1 cellular context compared by ENCODE assay signal in genomic region chr1:113913887-113914664, GRCh38.
TF ChIP-seq lines count a peak whose summit lies in the region.

No MANE protein-coding gene starts in this region.

TF ChIP-seq in K562, 482 proteins besides CTCF, POLR2A, EP300 and RAD21 (continued from another document and continues in another):
- TF ChIP-seq ZNF184 (CRISPR knock-in tag; IDR thresholded peaks at IDR 0.05) (no peak), KLF6 (CRISPR knock-in tag; IDR thresholded peaks at IDR 0.05; ENCODE audit: borderline replicate concordance) (no peak), GTF2A2 (tag; IDR thresholded peaks at IDR 0.05) (no peak), HIVEP1 (CRISPR knock-in tag; IDR thresholded peaks at IDR 0.05) (no peak), NR3C1 (CRISPR knock-in tag; IDR thresholded peaks at IDR 0.05) (no peak), ZNF263 (CRISPR knock-in tag; IDR thresholded peaks at IDR 0.05; ENCODE audit: borderline replicate concordance) (no peak), TRIM25 (IDR thresholded peaks at IDR 0.05; ENCODE audit: borderline replicate concordance) (peak; percentile 26; the same call in 1 of the 2 replicates), CSDE1 (IDR thresholded peaks at IDR 0.05) (peak in 1 of 2 experiments; percentile 29; a peak in 1 of 4 replicates), MEF2A (IDR thresholded peaks at IDR 0.05; ENCODE audit: control insufficient read depth, low read depth, low read length) (no peak), PHB (CRISPR knock-in tag; IDR thresholded peaks at IDR 0.05) (no peak), TAF15 (IDR thresholded peaks at IDR 0.05; ENCODE audit: low read depth, low read length) (no peak), FOXO4 (CRISPR knock-in tag; IDR thresholded peaks at IDR 0.05) (no peak), POLR2AphosphoS5 (IDR thresholded peaks at IDR 0.05; ENCODE audit: control insufficient read depth, insufficient read depth, low read depth, low read length) (peak; percentile 100), FOXK2 (conservative IDR thresholded peaks at IDR 0.05 in 1 of 2, IDR thresholded peaks at IDR 0.05 in 1 of 2; ENCODE audit: low read depth in 2 of 2) (peak; percentile 90 to 91), KDM4B (IDR thresholded peaks at IDR 0.05; ENCODE audit: borderline replicate concordance in 2 of 2, low read depth in 1 of 2) (no peak), MCM7 (IDR thresholded peaks at IDR 0.05) (no peak), HCFC1 (IDR thresholded peaks at IDR 0.05; ENCODE audit: low read depth, low read length) (no peak; the same call in 1 of the 2 replicates), PREB (CRISPR knock-in tag; IDR thresholded peaks at IDR 0.05) (no peak), BRF1 (IDR thresholded peaks at IDR 0.05; ENCODE audit: borderline replicate concordance, extremely low read depth, insufficient read length) (no peak), ZKSCAN8 (CRISPR knock-in tag; IDR thresholded peaks at IDR 0.05) (peak; percentile 77; the same call in 1 of the 2 replicates), CBX3 (IDR thresholded peaks at IDR 0.05; ENCODE audit: borderline replicate concordance in 1 of 2, low read length in 2 of 2) (peak in 1 of 2 experiments; percentile 93; a peak in 2 of 3 replicates), TCF7 (IDR thresholded peaks at IDR 0.05; ENCODE audit: borderline replicate concordance) (peak; percentile 87; the same call in 1 of the 2 replicates), SIN3A (IDR thresholded peaks at IDR 0.05; ENCODE audit: borderline replicate concordance in 2 of 2, control insufficient read depth in 1 of 2, low read depth in 2 of 2, low read length in 2 of 2) (no peak), RB1 (IDR thresholded peaks at IDR 0.05; ENCODE audit: low read depth) (peak; percentile 69; the same call in 1 of the 2 replicates), MXI1 (IDR thresholded peaks at IDR 0.05; ENCODE audit: low read depth, low read length) (peak; percentile 76; the same call in 1 of the 2 replicates), THAP12 (CRISPR knock-in tag; IDR thresholded peaks at IDR 0.05) (no peak), CHCHD3 (CRISPR knock-in tag; IDR thresholded peaks at IDR 0.05) (no peak), ZNF408 (CRISPR knock-in tag; IDR thresholded peaks at IDR 0.05; ENCODE audit: low read depth) (no peak), NONO (IDR thresholded peaks at IDR 0.05; ENCODE audit: low read depth in 2 of 2, low read length in 1 of 2) (peak in 1 of 2 experiments; percentile 89; a peak in 2 of 4 replicates), ZBTB43 (CRISPR knock-in tag; IDR thresholded peaks at IDR 0.05) (no peak), MCM5 (IDR thresholded peaks at IDR 0.05; ENCODE audit: low read depth) (no peak), CXXC5 (CRISPR knock-in tag; IDR thresholded peaks at IDR 0.05) (peak; percentile 100), ZNF280A (IDR thresholded peaks at IDR 0.05; ENCODE audit: low read depth, partially characterized antibody) (no peak), NCOA1 (IDR thresholded peaks at IDR 0.05; ENCODE audit: low read depth) (peak; percentile 92)
- TF ChIP-seq, protein P1, sequence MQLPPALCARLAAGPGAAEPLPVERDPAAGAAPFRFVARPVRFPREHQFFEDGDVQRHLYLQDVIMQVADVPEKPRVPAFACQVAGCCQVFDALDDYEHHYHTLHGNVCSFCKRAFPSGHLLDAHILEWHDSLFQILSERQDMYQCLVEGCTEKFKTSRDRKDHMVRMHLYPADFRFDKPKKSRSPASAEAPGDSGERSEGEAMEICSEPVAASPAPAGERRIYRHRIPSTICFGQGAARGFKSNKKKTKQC (CRISPR knock-in tag; IDR thresholded peaks at IDR 0.05): no peak
- TF ChIP-seq, protein P2, sequence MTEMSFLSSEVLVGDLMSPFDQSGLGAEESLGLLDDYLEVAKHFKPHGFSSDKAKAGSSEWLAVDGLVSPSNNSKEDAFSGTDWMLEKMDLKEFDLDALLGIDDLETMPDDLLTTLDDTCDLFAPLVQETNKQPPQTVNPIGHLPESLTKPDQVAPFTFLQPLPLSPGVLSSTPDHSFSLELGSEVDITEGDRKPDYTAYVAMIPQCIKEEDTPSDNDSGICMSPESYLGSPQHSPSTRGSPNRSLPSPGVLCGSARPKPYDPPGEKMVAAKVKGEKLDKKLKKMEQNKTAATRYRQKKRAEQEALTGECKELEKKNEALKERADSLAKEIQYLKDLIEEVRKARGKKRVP (CRISPR knock-in tag; IDR thresholded peaks at IDR 0.05): peak; percentile 53; the same call in 1 of the 2 replicates
- TF ChIP-seq, protein P3, sequence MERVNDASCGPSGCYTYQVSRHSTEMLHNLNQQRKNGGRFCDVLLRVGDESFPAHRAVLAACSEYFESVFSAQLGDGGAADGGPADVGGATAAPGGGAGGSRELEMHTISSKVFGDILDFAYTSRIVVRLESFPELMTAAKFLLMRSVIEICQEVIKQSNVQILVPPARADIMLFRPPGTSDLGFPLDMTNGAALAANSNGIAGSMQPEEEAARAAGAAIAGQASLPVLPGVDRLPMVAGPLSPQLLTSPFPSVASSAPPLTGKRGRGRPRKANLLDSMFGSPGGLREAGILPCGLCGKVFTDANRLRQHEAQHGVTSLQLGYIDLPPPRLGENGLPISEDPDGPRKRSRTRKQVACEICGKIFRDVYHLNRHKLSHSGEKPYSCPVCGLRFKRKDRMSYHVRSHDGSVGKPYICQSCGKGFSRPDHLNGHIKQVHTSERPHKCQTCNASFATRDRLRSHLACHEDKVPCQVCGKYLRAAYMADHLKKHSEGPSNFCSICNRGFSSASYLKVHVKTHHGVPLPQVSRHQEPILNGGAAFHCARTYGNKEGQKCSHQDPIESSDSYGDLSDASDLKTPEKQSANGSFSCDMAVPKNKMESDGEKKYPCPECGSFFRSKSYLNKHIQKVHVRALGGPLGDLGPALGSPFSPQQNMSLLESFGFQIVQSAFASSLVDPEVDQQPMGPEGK (CRISPR knock-in tag; IDR thresholded peaks at IDR 0.05; ENCODE audit: borderline replicate concordance): no peak
- TF ChIP-seq, protein P4, sequence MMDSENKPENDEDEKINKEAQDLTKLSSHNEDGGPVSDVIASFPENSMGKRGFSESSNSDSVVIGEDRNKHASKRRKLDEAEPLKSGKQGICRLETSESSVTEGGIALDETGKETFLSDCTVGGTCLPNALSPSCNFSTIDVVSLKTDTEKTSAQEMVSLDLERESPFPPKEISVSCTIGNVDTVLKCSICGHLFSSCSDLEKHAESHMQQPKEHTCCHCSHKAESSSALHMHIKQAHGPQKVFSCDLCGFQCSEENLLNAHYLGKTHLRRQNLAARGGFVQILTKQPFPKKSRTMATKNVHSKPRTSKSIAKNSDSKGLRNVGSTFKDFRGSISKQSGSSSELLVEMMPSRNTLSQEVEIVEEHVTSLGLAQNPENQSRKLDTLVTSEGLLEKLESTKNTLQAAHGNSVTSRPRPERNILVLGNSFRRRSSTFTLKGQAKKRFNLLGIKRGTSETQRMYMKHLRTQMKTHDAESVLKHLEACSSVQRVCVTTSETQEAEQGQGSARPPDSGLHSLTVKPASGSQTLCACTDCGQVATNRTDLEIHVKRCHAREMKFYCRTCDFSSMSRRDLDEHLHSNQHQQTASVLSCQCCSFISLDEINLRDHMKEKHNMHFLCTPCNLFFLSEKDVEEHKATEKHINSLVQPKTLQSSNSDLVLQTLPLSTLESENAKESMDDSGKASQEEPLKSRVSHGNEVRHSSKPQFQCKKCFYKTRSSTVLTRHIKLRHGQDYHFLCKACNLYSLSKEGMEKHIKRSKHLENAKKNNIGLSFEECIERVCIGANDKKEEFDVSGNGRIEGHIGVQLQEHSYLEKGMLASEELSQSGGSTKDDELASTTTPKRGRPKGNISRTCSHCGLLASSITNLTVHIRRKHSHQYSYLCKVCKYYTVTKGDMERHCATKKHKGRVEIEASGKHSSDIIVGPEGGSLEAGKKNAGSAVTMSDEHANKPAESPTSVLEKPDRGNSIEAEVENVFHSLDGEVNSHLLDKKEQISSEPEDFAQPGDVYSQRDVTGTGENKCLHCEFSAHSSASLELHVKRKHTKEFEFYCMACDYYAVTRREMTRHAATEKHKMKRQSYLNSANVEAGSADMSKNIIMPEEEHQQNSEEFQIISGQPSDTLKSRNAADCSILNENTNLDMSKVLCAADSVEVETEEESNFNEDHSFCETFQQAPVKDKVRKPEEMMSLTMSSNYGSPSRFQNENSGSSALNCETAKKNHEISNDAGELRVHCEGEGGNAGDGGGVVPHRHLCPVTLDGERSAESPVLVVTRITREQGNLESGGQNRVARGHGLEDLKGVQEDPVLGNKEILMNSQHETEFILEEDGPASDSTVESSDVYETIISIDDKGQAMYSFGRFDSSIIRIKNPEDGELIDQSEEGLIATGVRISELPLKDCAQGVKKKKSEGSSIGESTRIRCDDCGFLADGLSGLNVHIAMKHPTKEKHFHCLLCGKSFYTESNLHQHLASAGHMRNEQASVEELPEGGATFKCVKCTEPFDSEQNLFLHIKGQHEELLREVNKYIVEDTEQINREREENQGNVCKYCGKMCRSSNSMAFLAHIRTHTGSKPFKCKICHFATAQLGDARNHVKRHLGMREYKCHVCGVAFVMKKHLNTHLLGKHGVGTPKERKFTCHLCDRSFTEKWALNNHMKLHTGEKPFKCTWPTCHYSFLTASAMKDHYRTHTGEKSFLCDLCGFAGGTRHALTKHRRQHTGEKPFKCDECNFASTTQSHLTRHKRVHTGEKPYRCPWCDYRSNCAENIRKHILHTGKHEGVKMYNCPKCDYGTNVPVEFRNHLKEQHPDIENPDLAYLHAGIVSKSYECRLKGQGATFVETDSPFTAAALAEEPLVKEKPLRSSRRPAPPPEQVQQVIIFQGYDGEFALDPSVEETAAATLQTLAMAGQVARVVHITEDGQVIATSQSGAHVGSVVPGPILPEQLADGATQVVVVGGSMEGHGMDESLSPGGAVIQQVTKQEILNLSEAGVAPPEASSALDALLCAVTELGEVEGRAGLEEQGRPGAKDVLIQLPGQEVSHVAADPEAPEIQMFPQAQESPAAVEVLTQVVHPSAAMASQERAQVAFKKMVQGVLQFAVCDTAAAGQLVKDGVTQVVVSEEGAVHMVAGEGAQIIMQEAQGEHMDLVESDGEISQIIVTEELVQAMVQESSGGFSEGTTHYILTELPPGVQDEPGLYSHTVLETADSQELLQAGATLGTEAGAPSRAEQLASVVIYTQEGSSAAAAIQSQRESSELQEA (IDR thresholded peaks at IDR 0.05; ENCODE audit: low read depth): no peak
